Comparison of ENCODE assay signal across 1 cellular context in genomic region chr10:124916585-124917167, GRCh38.
TF ChIP-seq lines count a peak whose summit lies in the region.

No MANE protein-coding gene starts in this region.

TF ChIP-seq in H1, 55 proteins besides CTCF, POLR2A, EP300 and RAD21:
- TF ChIP-seq HDAC6 (IDR thresholded peaks at IDR 0.05; ENCODE audit: low read depth, low read length) (no peak), CBX8 (IDR thresholded peaks at IDR 0.05; ENCODE audit: borderline replicate concordance, low read depth, low read length) (no peak), YY1 (IDR thresholded peaks at IDR 0.05; ENCODE audit: low read depth, low read length) (peak; percentile 91), NANOG (IDR thresholded peaks at IDR 0.05; ENCODE audit: insufficient read depth, low read depth, low read length, poor library complexity, severe bottlenecking) (no peak), BCL11A (IDR thresholded peaks at IDR 0.05; ENCODE audit: low read depth in 2 of 2, low read length in 2 of 2) (no peak), JUND (IDR thresholded peaks at IDR 0.05; ENCODE audit: low read length) (peak; percentile 78; the same call in 1 of the 2 replicates), HDAC2 (IDR thresholded peaks at IDR 0.05; ENCODE audit: borderline replicate concordance in 1 of 2, low read depth in 2 of 2, low read length in 2 of 2) (no peak), GTF2F1 (IDR thresholded peaks at IDR 0.05; ENCODE audit: borderline replicate concordance, low read depth, low read length) (no peak), BRCA1 (IDR thresholded peaks at IDR 0.05; ENCODE audit: low read depth, low read length) (no peak), KDM1A (IDR thresholded peaks at IDR 0.05; ENCODE audit: borderline replicate concordance, low read length) (no peak), SIX5 (IDR thresholded peaks at IDR 0.05; ENCODE audit: low read depth, low read length) (no peak), CREB1 (IDR thresholded peaks at IDR 0.05) (peak; percentile 96), TBP (IDR thresholded peaks at IDR 0.05; ENCODE audit: low read depth, low read length) (peak; percentile 90), KDM4A (IDR thresholded peaks at IDR 0.05; ENCODE audit: low read depth, low read length, severe bottlenecking) (peak; percentile 83), NRF1 (IDR thresholded peaks at IDR 0.05; ENCODE audit: low read depth, low read length) (no peak), SAP30 (IDR thresholded peaks at IDR 0.05; ENCODE audit: insufficient read depth, insufficient replicate concordance, low read length) (no peak), BACH1 (IDR thresholded peaks at IDR 0.05; ENCODE audit: low read length) (no peak), ASH2L (IDR thresholded peaks at IDR 0.05; ENCODE audit: low read length) (peak; percentile 94), ZNF274 (IDR thresholded peaks at IDR 0.05; ENCODE audit: borderline replicate concordance, extremely low read depth, low read length) (no peak), SIRT6 (IDR thresholded peaks at IDR 0.05; ENCODE audit: low read length) (no peak), CTBP2 (IDR thresholded peaks at IDR 0.05; ENCODE audit: borderline replicate concordance, insufficient read depth, insufficient read length, low read length) (no peak), POLR2AphosphoS5 (IDR thresholded peaks at IDR 0.05; ENCODE audit: low read depth, low read length) (peak; percentile 94), SP2 (IDR thresholded peaks at IDR 0.05; ENCODE audit: low read length) (no peak), SUZ12 (IDR thresholded peaks at IDR 0.05; ENCODE audit: low read length) (no peak), TEAD4 (IDR thresholded peaks at IDR 0.05; ENCODE audit: low read depth, low read length) (no peak), SRF (IDR thresholded peaks at IDR 0.05; ENCODE audit: low read depth, low read length) (0 out of 2 replicates have a peak, but pooled peaks have one; percentile 20), JUN (IDR thresholded peaks at IDR 0.05; ENCODE audit: low read depth, low read length) (no peak), MAFK (IDR thresholded peaks at IDR 0.05; ENCODE audit: low read depth, low read length) (no peak), MAX (IDR thresholded peaks at IDR 0.05) (no peak), PHF8 (conservative IDR thresholded peaks at IDR 0.05; ENCODE audit: low read depth, low read length) (peak; percentile 96; the same call in 1 of the 2 replicates), CHD2 (IDR thresholded peaks at IDR 0.05; ENCODE audit: low read length) (no peak; the same call in 1 of the 2 replicates), TAF1 (IDR thresholded peaks at IDR 0.05; ENCODE audit: low read depth, low read length) (peak; percentile 97), EGR1 (IDR thresholded peaks at IDR 0.05; ENCODE audit: borderline replicate concordance, low read depth, low read length) (no peak), GABPA (IDR thresholded peaks at IDR 0.05; ENCODE audit: borderline replicate concordance, insufficient read depth, low read length) (no peak), TCF12 (IDR thresholded peaks at IDR 0.05; ENCODE audit: low read depth, low read length) (no peak), CHD1 (IDR thresholded peaks at IDR 0.05; ENCODE audit: low read depth, low read length) (no peak), ATF2 (IDR thresholded peaks at IDR 0.05; ENCODE audit: low read length) (0 out of 2 replicates have a peak, but pooled peaks have one; percentile 72), RBBP5 (IDR thresholded peaks at IDR 0.05; ENCODE audit: borderline replicate concordance, low read depth, low read length) (peak; percentile 75; the same call in 1 of the 2 replicates), POU5F1 (IDR thresholded peaks at IDR 0.05; ENCODE audit: low read depth, low read length) (no peak), USF2 (IDR thresholded peaks at IDR 0.05; ENCODE audit: low read length) (no peak), SP4 (IDR thresholded peaks at IDR 0.05; ENCODE audit: low read length) (no peak), RFX5 (IDR thresholded peaks at IDR 0.05; ENCODE audit: borderline replicate concordance, low read depth, low read length) (no peak), EZH2 (IDR thresholded peaks at IDR 0.05; ENCODE audit: low read depth, low read length, severe bottlenecking) (no peak), TAF7 (optimal IDR thresholded peaks at IDR 0.05; ENCODE audit: borderline replicate concordance, low read depth, low read length) (peak; percentile 63), ATF3 (IDR thresholded peaks at IDR 0.05; ENCODE audit: insufficient read depth, low read depth, low read length) (no peak), CHD7 (IDR thresholded peaks at IDR 0.05; ENCODE audit: insufficient replicate concordance, low read length) (no peak), FOSL1 (IDR thresholded peaks at IDR 0.05; ENCODE audit: insufficient read depth, low read depth, low read length) (no peak), SIN3A (conservative IDR thresholded peaks at IDR 0.05 in 1 of 2, IDR thresholded peaks at IDR 0.05 in 1 of 2; ENCODE audit: low read depth in 1 of 2, low read length in 2 of 2) (peak in 1 of 2 experiments; percentile 71; a peak in 2 of 4 replicates), CEBPB (IDR thresholded peaks at IDR 0.05; ENCODE audit: low read depth, low read length) (no peak), RNF2 (IDR thresholded peaks at IDR 0.05; ENCODE audit: borderline replicate concordance, low read depth, low read length, missing control alignments, poor library complexity, severe bottlenecking) (no peak), CBX5 (IDR thresholded peaks at IDR 0.05; ENCODE audit: low read depth, low read length) (no peak), SP1 (IDR thresholded peaks at IDR 0.05; ENCODE audit: low read depth, low read length) (peak; percentile 87), RXRA (IDR thresholded peaks at IDR 0.05; ENCODE audit: insufficient read depth, low read depth, low read length) (no peak), E2F6 (IDR thresholded peaks at IDR 0.05) (no peak), KDM5A (IDR thresholded peaks at IDR 0.05; ENCODE audit: low read length) (peak; percentile 38; the same call in 1 of the 2 replicates)
